Comparison of ENCODE assay signal across 3 cellular contexts in the genomic region with DNA sequence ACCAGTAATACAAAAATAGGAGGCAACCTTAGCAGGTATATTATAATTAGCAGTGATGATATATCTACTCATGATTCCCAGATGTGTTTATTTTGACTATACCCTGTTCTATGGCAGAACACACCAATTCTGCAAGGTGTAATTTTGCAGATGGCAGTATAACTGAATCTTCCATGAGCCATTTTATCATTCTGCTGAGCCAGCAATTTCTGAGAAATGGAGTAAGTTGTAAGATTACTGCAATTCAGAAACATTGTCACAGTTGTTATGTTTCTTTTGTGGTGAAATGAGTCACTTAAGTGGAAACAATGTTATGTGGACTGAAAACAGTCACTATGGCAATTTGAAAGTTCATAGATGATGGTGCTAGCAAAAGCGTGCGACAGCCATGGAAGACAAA.
TF ChIP-seq lines count a peak whose summit lies in the region.

No MANE protein-coding gene starts in this region.

TF ChIP-seq in HepG2, 621 proteins besides CTCF, POLR2A, EP300 and RAD21:
- TF ChIP-seq MAFK (conservative IDR thresholded peaks at IDR 0.05 in 1 of 2, IDR thresholded peaks at IDR 0.05 in 1 of 2; ENCODE audit: low read length in 2 of 2) (peak; percentile 97 to 99), SIN3B (IDR thresholded peaks at IDR 0.05; ENCODE audit: low read length) (no peak), FUBP1 (CRISPR knock-in tag; IDR thresholded peaks at IDR 0.05; ENCODE audit: borderline replicate concordance) (no peak), MAFF (IDR thresholded peaks at IDR 0.05; ENCODE audit: low read depth, low read length) (peak; percentile 98), TEAD2 (CRISPR knock-in tag; IDR thresholded peaks at IDR 0.05) (no peak), PTBP1 (IDR thresholded peaks at IDR 0.05; ENCODE audit: low read depth, low read length, poor library complexity, severe bottlenecking) (no peak)

TF ChIP-seq in H1, 55 proteins besides CTCF, POLR2A, EP300 and RAD21:
- TF ChIP-seq, protein P1, sequence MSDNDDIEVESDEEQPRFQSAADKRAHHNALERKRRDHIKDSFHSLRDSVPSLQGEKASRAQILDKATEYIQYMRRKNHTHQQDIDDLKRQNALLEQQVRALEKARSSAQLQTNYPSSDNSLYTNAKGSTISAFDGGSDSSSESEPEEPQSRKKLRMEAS (IDR thresholded peaks at IDR 0.05) = no peak
- TF ChIP-seq YY1 (IDR thresholded peaks at IDR 0.05; ENCODE audit: low read depth, low read length) = no peak
- peak; percentile 95 for TF ChIP-seq MAFK (IDR thresholded peaks at IDR 0.05; ENCODE audit: low read depth, low read length)

TF ChIP-seq in WTC11, 78 proteins besides CTCF, POLR2A, EP300 and RAD21:
- TF ChIP-seq ZNF512 (CRISPR knock-in tag; IDR thresholded peaks at IDR 0.05; ENCODE audit: borderline replicate concordance) = no peak
- TF ChIP-seq, protein P2, sequence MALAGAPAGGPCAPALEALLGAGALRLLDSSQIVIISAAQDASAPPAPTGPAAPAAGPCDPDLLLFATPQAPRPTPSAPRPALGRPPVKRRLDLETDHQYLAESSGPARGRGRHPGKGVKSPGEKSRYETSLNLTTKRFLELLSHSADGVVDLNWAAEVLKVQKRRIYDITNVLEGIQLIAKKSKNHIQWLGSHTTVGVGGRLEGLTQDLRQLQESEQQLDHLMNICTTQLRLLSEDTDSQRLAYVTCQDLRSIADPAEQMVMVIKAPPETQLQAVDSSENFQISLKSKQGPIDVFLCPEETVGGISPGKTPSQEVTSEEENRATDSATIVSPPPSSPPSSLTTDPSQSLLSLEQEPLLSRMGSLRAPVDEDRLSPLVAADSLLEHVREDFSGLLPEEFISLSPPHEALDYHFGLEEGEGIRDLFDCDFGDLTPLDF (CRISPR knock-in tag; IDR thresholded peaks at IDR 0.05) = no peak
- TF ChIP-seq AR (CRISPR knock-in tag; IDR thresholded peaks at IDR 0.05) = no peak
- TF ChIP-seq, protein P1 (CRISPR knock-in tag; IDR thresholded peaks at IDR 0.05) = no peak
- TF ChIP-seq FOXK1 (CRISPR knock-in tag; IDR thresholded peaks at IDR 0.05) = no peak
- no peak for TF ChIP-seq ZNF671 (CRISPR knock-in tag; IDR thresholded peaks at IDR 0.05)
- TF ChIP-seq ZBTB21 (CRISPR knock-in tag; IDR thresholded peaks at IDR 0.05; ENCODE audit: borderline replicate concordance) = no peak
- no peak for TF ChIP-seq TEAD1 (CRISPR knock-in tag; IDR thresholded peaks at IDR 0.05)
- no peak for TF ChIP-seq FOXJ3 (CRISPR knock-in tag; IDR thresholded peaks at IDR 0.05; ENCODE audit: borderline replicate concordance)
